ENCODE assay signal across 17 cellular contexts in the genomic region with DNA sequence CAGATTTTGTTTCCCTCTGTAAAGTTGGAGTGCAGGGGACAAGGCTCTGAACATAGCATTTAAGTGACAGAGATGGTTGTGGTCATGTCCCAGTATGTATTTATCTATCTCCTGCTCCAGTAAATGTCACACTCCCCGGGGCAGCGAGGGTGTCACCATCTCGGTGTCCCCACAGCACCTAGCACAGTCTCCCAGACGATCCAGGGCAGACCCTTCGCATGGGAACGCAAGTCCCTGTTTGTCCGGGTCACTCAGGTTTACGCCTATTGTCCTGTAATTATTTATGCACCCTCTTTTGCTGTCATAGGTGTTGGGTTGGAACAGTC. TPM values are rescaled to one million over a fixed set of nuclear protein-coding genes. Genes with fewer than 3 reads are reported as not detected.
DNase-seq lines count a peak whose midpoint lies in the region; ATAC-seq, FAIRE-seq and TF ChIP-seq lines count a peak whose summit lies in the region.
"Had no signal": no experiment of that assay in that cellular context is flagged by ENCODE, and none has a peak within 500 bp of the region (broad histone marks: within the 10 kb centered on the region; RNA-seq: fewer than 3 reads in every experiment).

No MANE protein-coding gene starts in this region.

- H3K36me3 ChIP-seq in HepG2 (replicated peaks in 1 of 2; ENCODE audit: control insufficient read depth in 1 of 2, insufficient read depth in 2 of 2, low read length in 2 of 2) (no peaks in the 10 kb centered on the region), right lobe of liver (no peaks in the 10 kb centered on the region), gastrocnemius medialis (no peaks in the 10 kb centered on the region)

- no peak overlapping the region; a peak in 1 of 6 replicates for H3K4me3 ChIP-seq in HepG2 (replicated peaks in 1 of 3; ENCODE audit: insufficient read depth in 1 of 3, low read depth in 2 of 3, low read length in 3 of 3)
- no peak overlapping the region for H3K4me3 ChIP-seq in right lobe of liver
- H3K4me3 ChIP-seq in gastrocnemius medialis: peak overlapping the region in 1 of 4 donors; percentile 7
- H3K4me3 ChIP-seq in foreskin fibroblast (ENCODE audit: low read depth in 1 of 2, low read length in 2 of 2): no peak overlapping the region
- H3K4me3 ChIP-seq: GM23338 had no signal

- peaks cover 19% of the 10 kb centered on the region for H3K4me1 Mint-ChIP-seq in endothelial cell (ENCODE audit: unreplicated experiment)

- no peak for TF ChIP-seq POLR2A in HepG2 (IDR thresholded peaks at IDR 0.05; ENCODE audit: insufficient read depth in 1 of 2, low read depth in 2 of 2, low read length in 2 of 2)
- no peak for TF ChIP-seq POLR2A in right lobe of liver (IDR thresholded peaks at IDR 0.05)
- TF ChIP-seq POLR2A in gastrocnemius medialis (IDR thresholded peaks at IDR 0.05): no peak

- H3K4me2 ChIP-seq in HepG2 (ENCODE audit: low read depth, low read length): peak overlapping the region; percentile 87; the same call in 1 of the 2 replicates

- no peaks in the 10 kb centered on the region for H3K79me2 ChIP-seq in HepG2 (ENCODE audit: insufficient read depth, low read length)

- H3K9me3 ChIP-seq in HepG2 (ENCODE audit: low read length): no peaks in the 10 kb centered on the region
- no peaks in the 10 kb centered on the region for H3K9me3 ChIP-seq in right lobe of liver
- no peaks in the 10 kb centered on the region for H3K9me3 ChIP-seq in gastrocnemius medialis

- peaks cover 33% of the 10 kb centered on the region for H3K4me1 ChIP-seq in HepG2 (ENCODE audit: insufficient read depth, low read length)
- H3K4me1 ChIP-seq in right lobe of liver: no peaks in the 10 kb centered on the region
- H3K4me1 ChIP-seq in gastrocnemius medialis: peaks cover 57 to 83% of the 10 kb centered on the region in 2 donors

- no peaks in the 10 kb centered on the region for H3K9me3 Mint-ChIP-seq in endothelial cell (ENCODE audit: unreplicated experiment)
- H3K9me3 Mint-ChIP-seq: CD8-positive, alpha-beta T cell; GM23338 had no signal

- TF ChIP-seq RAD21 in HepG2 (CRISPR knock-in tag; IDR thresholded peaks at IDR 0.05): no peak

- POLR2A ChIA-PET in HepG2 (lab: Yijun Ruan, JAX): no interaction called here

- intact Hi-C loops in HepG2 (cut with micrococcal nuclease; ENCODE audit: unreplicated experiment) (loop anchor here (1.0 to 10.0 kb wide), 3 partner anchors 39 to 260 kb away; no protein-coding TSS in a partner anchor), right lobe of liver (cut with DNase I) (no loop called here), gastrocnemius medialis (cut with DNase I; ENCODE audit: low total_unique reads) (loop anchor here (1.0 to 5.0 kb wide), 3 partner anchors 84 to 204 kb away; no protein-coding TSS in a partner anchor)

- H3K36me3 Mint-ChIP-seq in endothelial cell (ENCODE audit: low read depth, unreplicated experiment): peaks cover 4% of the 10 kb centered on the region
- H3K36me3 Mint-ChIP-seq: CD8-positive, alpha-beta T cell had no signal

- no peak overlapping the region for H2AFZ ChIP-seq in HepG2 (ENCODE audit: low read length)

- WGBS in HepG2 (ENCODE audit: low lambda C conversion rate): 67% methylated on average over 8 of the region's 8 CpGs
- WGBS in right lobe of liver (ENCODE audit: insufficient coverage, low coverage, low lambda C conversion rate, missing lambda C conversion rate): 33% methylated on average over 2 of the region's 8 CpGs

- in situ Hi-C loops in HepG2 (cut with HindIII; ENCODE audit: extremely low pct_ligation_motif_present, low pct_unique_long_range_greater_than_20kb): no loop called here
- in situ Hi-C loops in gastrocnemius medialis (cut with MboI; ENCODE audit: low sequenced_read_pairs in 4 of 4): loop anchor here (10.0 to 25.0 kb wide), 4 partner anchors 88 to 195 kb away; no protein-coding TSS in a partner anchor

- CTCF ChIA-PET in HepG2 (lab: Yijun Ruan, JAX; ENCODE audit: low intra/inter-chr PET ratio, low total read pairs): interaction anchor here (0.6 to 2.1 kb wide), 3 partner anchors 40 to 550 kb away, joined by 3 to 12 read pairs (median 5); a partner anchor contains a TSS

- DNase-seq in HepG2 (ENCODE audit: low spot score): no peak
- no peak for DNase-seq in right lobe of liver
- no peak for DNase-seq in endothelial cell (ENCODE audit: low spot score)
- DNase-seq in gastrocnemius medialis: no peak
- DNase-seq in CD1c-positive myeloid dendritic cell (ENCODE audit: extremely low spot score): no peak
- no peak for DNase-seq in retina
- no peak for DNase-seq in foreskin fibroblast
- DNase-seq: DMS153, EL had no signal

- no peak for TF ChIP-seq EP300 in HepG2 (IDR thresholded peaks at IDR 0.05; ENCODE audit: low read depth in 2 of 2, low read length in 2 of 2)
- no peak for TF ChIP-seq EP300 in HepG2 (CRISPR knock-in tag; IDR thresholded peaks at IDR 0.05; ENCODE audit: borderline replicate concordance)

- FAIRE-seq in HepG2 (lab: Jason Lieb, UNC): no peak
- FAIRE-seq: D721Med, G401.6 had no signal

- peak overlapping the region; percentile 29 for H3K4me3 Mint-ChIP-seq in endothelial cell (ENCODE audit: unreplicated experiment)
- H3K4me3 Mint-ChIP-seq: CD8-positive, alpha-beta T cell had no signal

- BruUV-seq in HepG2 (replicated peaks; lab: Mats Ljungman, UMichigan): no TSS peak

- no peak overlapping the region for H3K27ac Mint-ChIP-seq in endothelial cell (ENCODE audit: unreplicated experiment)
- H3K27ac Mint-ChIP-seq: CD8-positive, alpha-beta T cell; GM23338 had no signal

- peaks cover 19% of the 10 kb centered on the region for H3K27me3 Mint-ChIP-seq in endothelial cell (ENCODE audit: unreplicated experiment)

- H4K20me1 ChIP-seq in HepG2 (ENCODE audit: insufficient read depth, low read length): no peaks in the 10 kb centered on the region

- H3K27ac ChIP-seq in HepG2 (ENCODE audit: extremely low read length, insufficient read depth, low read length) (no peak overlapping the region), right lobe of liver (no peak overlapping the region), gastrocnemius medialis (peak overlapping the region; percentile 92 to 100 (median 93))
- H3K27ac ChIP-seq: C4-2B had no signal

- TF ChIP-seq CTCF in HepG2 (CRISPR knock-in tag; IDR thresholded peaks at IDR 0.05) (no peak), right lobe of liver (IDR thresholded peaks at IDR 0.05) (no peak), endothelial cell (IDR thresholded peaks at IDR 0.05; ENCODE audit: unreplicated experiment) (no peak), gastrocnemius medialis (IDR thresholded peaks at IDR 0.05 in 4 of 5, conservative IDR thresholded peaks at IDR 0.05 in 1 of 5) (no peak), foreskin fibroblast (IDR thresholded peaks at IDR 0.05; ENCODE audit: low read depth, low read length) (no peak)

- peaks cover 3 to 58% of the 10 kb centered on the region in 2 experiments; a peak in 4 of 5 replicates for H3K27me3 ChIP-seq in HepG2 (ENCODE audit: control insufficient read depth in 1 of 2, insufficient read depth in 2 of 2, low read length in 2 of 2)
- H3K27me3 ChIP-seq in right lobe of liver: no peaks in the 10 kb centered on the region
- H3K27me3 ChIP-seq in gastrocnemius medialis: no peaks in the 10 kb centered on the region

- no peak overlapping the region for H3K9ac ChIP-seq in HepG2 (ENCODE audit: insufficient read depth, low read depth, low read length)

- ATAC-seq in HepG2 (no peak), right lobe of liver (no peak), gastrocnemius medialis (no peak)

TF ChIP-seq in HepG2, 621 proteins besides CTCF, POLR2A, EP300 and RAD21 (continues in another document):
- TF ChIP-seq, protein P1, sequence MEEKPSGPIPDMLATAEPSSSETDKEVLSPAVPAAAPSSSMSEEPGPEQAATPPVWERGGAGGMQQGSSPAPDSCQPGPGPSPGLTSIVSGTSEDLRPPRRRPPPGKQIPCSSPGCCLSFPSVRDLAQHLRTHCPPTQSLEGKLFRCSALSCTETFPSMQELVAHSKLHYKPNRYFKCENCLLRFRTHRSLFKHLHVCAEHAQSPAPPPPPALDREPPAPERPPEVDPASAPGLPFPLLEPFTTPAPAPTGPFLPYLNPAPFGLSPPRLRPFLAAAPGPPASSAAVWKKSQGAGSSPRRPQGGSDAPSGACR (CRISPR knock-in tag; IDR thresholded peaks at IDR 0.05): 0 out of 2 replicates have a peak, but pooled peaks have one; percentile 12
- TF ChIP-seq RARG (CRISPR knock-in tag; IDR thresholded peaks at IDR 0.05; ENCODE audit: low read depth) (no peak), SRSF1 (optimal IDR thresholded peaks at IDR 0.05; ENCODE audit: low read depth, low read length) (no peak), FLYWCH1 (CRISPR knock-in tag; IDR thresholded peaks at IDR 0.05) (no peak)
- TF ChIP-seq, protein P2, sequence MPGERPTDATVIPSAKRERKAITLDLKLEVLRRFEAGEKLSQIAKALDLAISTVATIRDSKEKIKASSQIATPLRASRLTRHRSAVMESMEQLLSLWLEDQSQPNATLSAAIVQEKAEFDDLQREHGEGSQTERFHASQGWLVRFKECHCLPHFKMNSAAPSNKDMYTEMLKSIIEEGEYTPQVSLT (CRISPR knock-in tag; IDR thresholded peaks at IDR 0.05; ENCODE audit: borderline replicate concordance, low read depth): no peak

RNA-seq across cellular contexts. Expression of gene NTSR2, which starts 12.6 kb away (rescaled TPM):
- total RNA-seq in HepG2 (2016; rRNA removed; fragmentation: Illumina TruSeq; extraction: Trizol): not detected in 2 replicates
- total RNA-seq in HepG2 (2016; cell fraction: cytosol; rRNA removed; fragmentation: Illumina TruSeq; extraction: Trizol; ENCODE audit: low read depth): not detected in 2 replicates
- total RNA-seq in HepG2 (2016; cell fraction: insoluble cytoplasmic fraction; rRNA removed; fragmentation: Illumina TruSeq; extraction: Trizol): not detected in 2 replicates
- total RNA-seq in HepG2 (2016; cell fraction: membrane; rRNA removed; fragmentation: Illumina TruSeq; extraction: Trizol): not detected in 2 replicates
- total RNA-seq in HepG2 (2016; cell fraction: nucleus; rRNA removed; fragmentation: Illumina TruSeq; extraction: Trizol): not detected in 2 replicates
- not detected in 2 replicates for polyA plus RNA-seq in HepG2 (2011; rRNA removed)
- polyA plus RNA-seq in HepG2 (2011; cell fraction: cytosol; rRNA removed): not detected in 2 replicates
- not detected in 2 replicates for polyA plus RNA-seq in HepG2 (2011; cell fraction: nucleus; rRNA removed)
- not detected in 2 replicates for polyA plus RNA-seq in HepG2 (2012)
- polyA plus RNA-seq in HepG2 (2016; cell fraction: cytosol; fragmentation: Illumina TruSeq; extraction: Trizol; ENCODE audit: low read depth): not detected in 2 replicates
- polyA plus RNA-seq in HepG2 (2016; cell fraction: insoluble cytoplasmic fraction; fragmentation: Illumina TruSeq; extraction: Trizol; ENCODE audit: low read depth): not detected in 2 replicates
- not detected in 2 replicates for polyA plus RNA-seq in HepG2 (2016; cell fraction: membrane; fragmentation: Illumina TruSeq; extraction: Trizol; ENCODE audit: low read depth)
- not detected in 2 replicates for polyA plus RNA-seq in HepG2 (2016; cell fraction: nucleus; fragmentation: Illumina TruSeq; extraction: Trizol; ENCODE audit: insufficient read depth, low read depth)
- polyA minus RNA-seq in HepG2 (2011; rRNA and poly(A)+ RNA removed; ENCODE audit: low replicate concordance): not detected in 2 replicates
- polyA minus RNA-seq in HepG2 (2011; cell fraction: cytosol; rRNA and poly(A)+ RNA removed): not detected in 2 replicates
- not detected in 2 replicates for polyA minus RNA-seq in HepG2 (2011; cell fraction: nucleus; rRNA and poly(A)+ RNA removed)
- not detected for total RNA-seq in right lobe of liver
- total RNA-seq in endothelial cell (ENCODE audit: unreplicated experiment): not detected
- total RNA-seq in gastrocnemius medialis: under 1 TPM in 2 of 4 donors, not detected in 2; 0.62 to 0.85 TPM
- total RNA-seq: A172; CD8-positive, alpha-beta T cell; H7; HT1080 had no signal
- polyA plus RNA-seq: GM23338 had no signal

Comparison
In these comparisons a context has a peak if more than half of its experiments do, and no peak if none do; other contexts are left out.
1. intact Hi-C loops: an anchor here in HepG2 (1.0 to 10.0 kb wide) and gastrocnemius medialis (1.0 to 5.0 kb wide); none called in right lobe of liver.
2. H3K27ac ChIP-seq: peak in gastrocnemius medialis (4 of 4); none in HepG2 (single experiment) and right lobe of liver (0 of 3).